25 cellular contexts compared by ENCODE assay signal in genomic region chrX:71995122-71995521, GRCh38.
"Had no signal": no experiment of that assay in that cellular context is flagged by ENCODE, and none has a peak within 500 bp of the region (broad histone marks: within the 10 kb centered on the region; RNA-seq: fewer than 3 reads in every experiment).

No MANE protein-coding gene starts in this region.

- FAIRE-seq: endometrium, kidney had no signal

- H3K9me3 ChIP-seq: esophagus muscularis mucosa, gastrocnemius medialis, left ventricle myocardium inferior, lower lobe of right lung, neutrophil, sigmoid colon, testis, tibial nerve, upper lobe of right lung had no signal

- H3K4me3 ChIP-seq: dorsolateral prefrontal cortex, esophagus muscularis mucosa, gastrocnemius medialis, left ventricle myocardium inferior, lower lobe of right lung, sigmoid colon, skin epidermis, testis, tibial nerve, upper lobe of right lung had no signal

- H3K9me3 Mint-ChIP-seq: memory B cell; stimulated activated naive B cell treated with anti-CD40 and anti-IgM and Interleukin-4, amounts not matched to agents 10 μg/mL and 1 μg/mL and 100 μg/mL, for 72 hours; stimulated activated naive CD8-positive, alpha-beta T cell treated with anti-CD3 and anti-CD28 coated beads, Interleukin-15, amount 100 ng/mL, for 72 hours had no signal

- H3K4me1 ChIP-seq: left ventricle myocardium inferior, lower lobe of right lung, testis, upper lobe of right lung had no signal

- DNase-seq: cortex of kidney; dorsolateral prefrontal cortex; effector CD8-positive, alpha-beta T cell; gastrocnemius medialis; kidney; left cardiac atrium; left ventricle myocardium inferior; lower lobe of right lung; nephron progenitor cell; posterior cingulate gyrus; sigmoid colon; stimulated activated CD4-positive, alpha-beta T cell treated with anti-CD3 and anti-CD28 coated beads, Interleukin-2, amount 100 ng/mL, for 24 hours; stimulated activated CD4-positive, alpha-beta T cell treated with anti-CD3 and anti-CD28 coated beads, Interleukin-4, amount 100 ng/mL, for 4 hours; stimulated activated naive B cell treated with anti-CD40 and anti-IgM and Interleukin-4, amounts not matched to agents 10 μg/mL and 1 μg/mL and 100 μg/mL, for 72 hours; stimulated activated naive CD8-positive, alpha-beta T cell treated with anti-CD3 and anti-CD28 coated beads, Interleukin-15, amount 100 ng/mL, for 72 hours; testis; upper lobe of right lung had no signal

- H3K27ac ChIP-seq: dorsolateral prefrontal cortex, epithelial cell of prostate, esophagus muscularis mucosa, gastrocnemius medialis, left ventricle myocardium inferior, lower lobe of right lung, neutrophil, sigmoid colon, testis, upper lobe of right lung had no signal

- H3K27me3 Mint-ChIP-seq: stimulated activated naive CD8-positive, alpha-beta T cell treated with anti-CD3 and anti-CD28 coated beads, Interleukin-15, amount 100 ng/mL, for 72 hours had no signal

- H3K27me3 ChIP-seq: esophagus muscularis mucosa, gastrocnemius medialis, neutrophil, testis, tibial nerve, upper lobe of right lung had no signal

- ATAC-seq: gastrocnemius medialis; left cardiac atrium; lower lobe of right lung; stimulated activated naive B cell treated with anti-CD40 and anti-IgM and Interleukin-4, amounts not matched to agents 10 μg/mL and 1 μg/mL and 100 μg/mL, for 72 hours; stimulated activated naive CD8-positive, alpha-beta T cell treated with anti-CD3 and anti-CD28 coated beads, Interleukin-15, amount 100 ng/mL, for 72 hours; upper lobe of right lung had no signal

- H3K36me3 Mint-ChIP-seq: memory B cell; mesothelial cell of epicardium; stimulated activated naive B cell treated with anti-CD40 and anti-IgM and Interleukin-4, amounts not matched to agents 10 μg/mL and 1 μg/mL and 100 μg/mL, for 72 hours had no signal

- H3K4me3 Mint-ChIP-seq: memory B cell; mesothelial cell of epicardium; nephron progenitor cell; stimulated activated naive B cell treated with anti-CD40 and anti-IgM and Interleukin-4, amounts not matched to agents 10 μg/mL and 1 μg/mL and 100 μg/mL, for 72 hours; stimulated activated naive CD8-positive, alpha-beta T cell treated with anti-CD3 and anti-CD28 coated beads, Interleukin-15, amount 100 ng/mL, for 72 hours had no signal

- H3K27ac Mint-ChIP-seq: memory B cell; mesothelial cell of epicardium; nephron progenitor cell; stimulated activated naive B cell treated with anti-CD40 and anti-IgM and Interleukin-4, amounts not matched to agents 10 μg/mL and 1 μg/mL and 100 μg/mL, for 72 hours; stimulated activated naive CD8-positive, alpha-beta T cell treated with anti-CD3 and anti-CD28 coated beads, Interleukin-15, amount 100 ng/mL, for 72 hours had no signal

- H3K36me3 ChIP-seq: esophagus muscularis mucosa, gastrocnemius medialis, left ventricle myocardium inferior, lower lobe of right lung, neutrophil, sigmoid colon, tibial nerve, upper lobe of right lung had no signal
